1 cellular context compared by ENCODE assay signal in the genomic region with DNA sequence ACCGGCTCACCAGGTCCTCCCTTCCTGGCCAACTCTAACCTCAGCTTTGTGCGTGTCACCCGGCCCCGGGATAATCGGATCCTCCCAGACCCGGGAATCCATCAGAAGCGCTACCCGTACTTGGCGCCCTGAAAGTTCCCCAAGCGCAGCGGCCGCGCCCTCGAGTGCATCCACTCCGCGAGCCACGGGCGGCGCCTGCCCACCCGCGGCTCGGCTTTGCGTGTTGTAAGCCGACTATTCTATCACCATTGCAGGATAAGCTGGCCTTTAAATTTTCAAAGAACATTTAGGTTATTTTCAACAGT.
TF ChIP-seq lines count a peak whose summit lies in the region.

No MANE protein-coding gene starts in this region.

TF ChIP-seq in GM12878, 131 proteins besides CTCF, POLR2A, EP300 and RAD21 (continued from another document):
- TF ChIP-seq, protein P1, sequence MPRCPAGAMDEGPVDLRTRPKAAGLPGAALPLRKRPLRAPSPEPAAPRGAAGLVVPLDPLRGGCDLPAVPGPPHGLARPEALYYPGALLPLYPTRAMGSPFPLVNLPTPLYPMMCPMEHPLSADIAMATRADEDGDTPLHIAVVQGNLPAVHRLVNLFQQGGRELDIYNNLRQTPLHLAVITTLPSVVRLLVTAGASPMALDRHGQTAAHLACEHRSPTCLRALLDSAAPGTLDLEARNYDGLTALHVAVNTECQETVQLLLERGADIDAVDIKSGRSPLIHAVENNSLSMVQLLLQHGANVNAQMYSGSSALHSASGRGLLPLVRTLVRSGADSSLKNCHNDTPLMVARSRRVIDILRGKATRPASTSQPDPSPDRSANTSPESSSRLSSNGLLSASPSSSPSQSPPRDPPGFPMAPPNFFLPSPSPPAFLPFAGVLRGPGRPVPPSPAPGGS (IDR thresholded peaks at IDR 0.05; ENCODE audit: borderline replicate concordance, insufficient read depth, low read depth, low read length, poor library complexity, severe bottlenecking), result no peak
